In the genomic region with DNA sequence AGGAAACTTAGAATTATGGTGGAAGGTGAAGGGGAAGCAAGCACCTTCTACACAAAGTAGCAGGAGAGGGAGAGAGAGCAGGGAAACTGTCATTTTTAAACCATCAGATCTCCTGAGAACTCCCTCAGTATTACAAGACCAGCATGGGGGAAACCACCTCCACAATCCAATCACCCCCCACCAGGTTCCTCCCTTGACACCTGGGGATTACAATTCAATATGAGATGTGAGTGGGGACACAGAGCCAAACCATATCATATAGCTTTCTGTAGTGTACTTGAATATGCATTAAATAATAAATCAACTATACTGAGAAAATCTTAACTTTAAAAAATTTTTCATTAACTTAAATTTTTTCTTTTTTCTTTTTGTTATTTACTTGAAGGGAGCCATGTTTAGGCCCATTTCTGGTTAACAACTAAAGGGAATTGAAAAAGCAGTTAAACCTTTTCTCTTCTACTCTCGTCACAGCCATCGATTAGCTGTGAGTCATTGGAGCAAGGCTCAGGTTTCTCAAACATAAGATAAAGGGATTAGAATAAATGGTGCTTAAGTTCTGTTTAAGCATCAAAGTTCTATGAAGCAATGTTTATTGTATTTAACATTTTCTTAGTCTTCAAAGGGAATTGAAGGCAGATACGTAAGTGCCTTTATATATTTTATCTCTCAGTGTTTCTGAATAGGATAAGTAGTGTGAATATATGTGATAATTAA, we compare ENCODE assay signal across 1 cellular context.
TF ChIP-seq lines count a peak whose summit lies in the region.

No MANE protein-coding gene starts in this region.

TF ChIP-seq in HepG2, 621 proteins besides CTCF, POLR2A, EP300 and RAD21 (continued from another document and continues in another):
- TF ChIP-seq ZNF460 (CRISPR knock-in tag; IDR thresholded peaks at IDR 0.05; ENCODE audit: borderline replicate concordance) (no peak), PITX1 (CRISPR knock-in tag; IDR thresholded peaks at IDR 0.05) (peak; percentile 98), ZNF772 (CRISPR knock-in tag; IDR thresholded peaks at IDR 0.05) (no peak), ZNF674 (CRISPR knock-in tag; IDR thresholded peaks at IDR 0.05; ENCODE audit: low read depth) (no peak), ZNF225 (CRISPR knock-in tag; IDR thresholded peaks at IDR 0.05) (no peak), PAWR (CRISPR knock-in tag; IDR thresholded peaks at IDR 0.05; ENCODE audit: borderline replicate concordance) (no peak), RXRB (CRISPR knock-in tag; IDR thresholded peaks at IDR 0.05; ENCODE audit: borderline replicate concordance) (peak; percentile 71; the same call in 1 of the 2 replicates), ZNF260 (CRISPR knock-in tag; IDR thresholded peaks at IDR 0.05; ENCODE audit: borderline replicate concordance, low read depth) (no peak), FOXA1 (IDR thresholded peaks at IDR 0.05) (peak; percentile 13; the same call in 1 of the 2 replicates), FOXA1 (CRISPR knock-in tag; IDR thresholded peaks at IDR 0.05) (peak; percentile 79), SUZ12 (IDR thresholded peaks at IDR 0.05; ENCODE audit: low read depth, low read length) (no peak), ZNF160 (CRISPR knock-in tag; IDR thresholded peaks at IDR 0.05) (no peak), ZNF766 (CRISPR knock-in tag; IDR thresholded peaks at IDR 0.05; ENCODE audit: borderline replicate concordance) (no peak), ZMYM3 (CRISPR knock-in tag; IDR thresholded peaks at IDR 0.05) (peak; percentile 16; the same call in 1 of the 2 replicates), SRSF9 (IDR thresholded peaks at IDR 0.05; ENCODE audit: borderline replicate concordance, insufficient read depth, low read depth, low read length, poor library complexity, severe bottlenecking) (no peak), FLYWCH1 (CRISPR knock-in tag; IDR thresholded peaks at IDR 0.05) (no peak), ATF7 (IDR thresholded peaks at IDR 0.05) (no peak; the same call in 1 of the 2 replicates), ATF7 (CRISPR knock-in tag; IDR thresholded peaks at IDR 0.05) (no peak; the same call in 1 of the 2 replicates), AGO2 (optimal IDR thresholded peaks at IDR 0.05; ENCODE audit: low read depth, low read length) (no peak), TOE1 (CRISPR knock-in tag; IDR thresholded peaks at IDR 0.05) (no peak), CBX5 (CRISPR knock-in tag; IDR thresholded peaks at IDR 0.05; ENCODE audit: borderline replicate concordance) (no peak), MAZ (IDR thresholded peaks at IDR 0.05; ENCODE audit: borderline replicate concordance, low read depth, low read length) (no peak), MAZ (CRISPR knock-in tag; IDR thresholded peaks at IDR 0.05; ENCODE audit: low read depth) (no peak), ZNF282 (IDR thresholded peaks at IDR 0.05; ENCODE audit: partially characterized antibody) (no peak), HHEX (CRISPR knock-in tag; IDR thresholded peaks at IDR 0.05) (no peak), KMT2B (CRISPR knock-in tag; IDR thresholded peaks at IDR 0.05) (no peak), ARNTL (CRISPR knock-in tag; IDR thresholded peaks at IDR 0.05) (0 out of 2 replicates have a peak, but pooled peaks have one; percentile 35), SP2 (CRISPR knock-in tag; IDR thresholded peaks at IDR 0.05) (no peak), ZNF33A (CRISPR knock-in tag; IDR thresholded peaks at IDR 0.05; ENCODE audit: borderline replicate concordance) (no peak), ZNF768 (CRISPR knock-in tag; IDR thresholded peaks at IDR 0.05) (no peak), ZBTB20 (CRISPR knock-in tag; IDR thresholded peaks at IDR 0.05; ENCODE audit: borderline replicate concordance, low read depth) (peak; percentile 69; the same call in 1 of the 2 replicates), ZNF432 (CRISPR knock-in tag; IDR thresholded peaks at IDR 0.05; ENCODE audit: borderline replicate concordance) (no peak), KDM3A (CRISPR knock-in tag; IDR thresholded peaks at IDR 0.05; ENCODE audit: low read depth) (no peak), IKZF4 (CRISPR knock-in tag; IDR thresholded peaks at IDR 0.05; ENCODE audit: borderline replicate concordance, low read depth, not compliant biosample characterization) (no peak), ASH2L (IDR thresholded peaks at IDR 0.05; ENCODE audit: insufficient read length, low read depth, low read length) (peak; percentile 57), SRSF4 (IDR thresholded peaks at IDR 0.05; ENCODE audit: low read depth, low read length, poor library complexity, severe bottlenecking) (no peak), ZNF570 (CRISPR knock-in tag; IDR thresholded peaks at IDR 0.05; ENCODE audit: borderline replicate concordance) (no peak), ZNF563 (CRISPR knock-in tag; IDR thresholded peaks at IDR 0.05) (no peak), MED1 (CRISPR knock-in tag; IDR thresholded peaks at IDR 0.05) (peak; percentile 96), BRD4 (CRISPR knock-in tag; IDR thresholded peaks at IDR 0.05) (no peak)
- TF ChIP-seq, protein P1, sequence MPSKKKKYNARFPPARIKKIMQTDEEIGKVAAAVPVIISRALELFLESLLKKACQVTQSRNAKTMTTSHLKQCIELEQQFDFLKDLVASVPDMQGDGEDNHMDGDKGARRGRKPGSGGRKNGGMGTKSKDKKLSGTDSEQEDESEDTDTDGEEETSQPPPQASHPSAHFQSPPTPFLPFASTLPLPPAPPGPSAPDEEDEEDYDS (CRISPR knock-in tag; IDR thresholded peaks at IDR 0.05): peak; percentile 40; the same call in 1 of the 2 replicates
- TF ChIP-seq, protein P2, sequence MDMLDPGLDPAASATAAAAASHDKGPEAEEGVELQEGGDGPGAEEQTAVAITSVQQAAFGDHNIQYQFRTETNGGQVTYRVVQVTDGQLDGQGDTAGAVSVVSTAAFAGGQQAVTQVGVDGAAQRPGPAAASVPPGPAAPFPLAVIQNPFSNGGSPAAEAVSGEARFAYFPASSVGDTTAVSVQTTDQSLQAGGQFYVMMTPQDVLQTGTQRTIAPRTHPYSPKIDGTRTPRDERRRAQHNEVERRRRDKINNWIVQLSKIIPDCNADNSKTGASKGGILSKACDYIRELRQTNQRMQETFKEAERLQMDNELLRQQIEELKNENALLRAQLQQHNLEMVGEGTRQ (IDR thresholded peaks at IDR 0.05; ENCODE audit: low read depth, low read length): no peak
- TF ChIP-seq, protein P2 (CRISPR knock-in tag; IDR thresholded peaks at IDR 0.05; ENCODE audit: borderline replicate concordance): no peak
- TF ChIP-seq, protein P3, sequence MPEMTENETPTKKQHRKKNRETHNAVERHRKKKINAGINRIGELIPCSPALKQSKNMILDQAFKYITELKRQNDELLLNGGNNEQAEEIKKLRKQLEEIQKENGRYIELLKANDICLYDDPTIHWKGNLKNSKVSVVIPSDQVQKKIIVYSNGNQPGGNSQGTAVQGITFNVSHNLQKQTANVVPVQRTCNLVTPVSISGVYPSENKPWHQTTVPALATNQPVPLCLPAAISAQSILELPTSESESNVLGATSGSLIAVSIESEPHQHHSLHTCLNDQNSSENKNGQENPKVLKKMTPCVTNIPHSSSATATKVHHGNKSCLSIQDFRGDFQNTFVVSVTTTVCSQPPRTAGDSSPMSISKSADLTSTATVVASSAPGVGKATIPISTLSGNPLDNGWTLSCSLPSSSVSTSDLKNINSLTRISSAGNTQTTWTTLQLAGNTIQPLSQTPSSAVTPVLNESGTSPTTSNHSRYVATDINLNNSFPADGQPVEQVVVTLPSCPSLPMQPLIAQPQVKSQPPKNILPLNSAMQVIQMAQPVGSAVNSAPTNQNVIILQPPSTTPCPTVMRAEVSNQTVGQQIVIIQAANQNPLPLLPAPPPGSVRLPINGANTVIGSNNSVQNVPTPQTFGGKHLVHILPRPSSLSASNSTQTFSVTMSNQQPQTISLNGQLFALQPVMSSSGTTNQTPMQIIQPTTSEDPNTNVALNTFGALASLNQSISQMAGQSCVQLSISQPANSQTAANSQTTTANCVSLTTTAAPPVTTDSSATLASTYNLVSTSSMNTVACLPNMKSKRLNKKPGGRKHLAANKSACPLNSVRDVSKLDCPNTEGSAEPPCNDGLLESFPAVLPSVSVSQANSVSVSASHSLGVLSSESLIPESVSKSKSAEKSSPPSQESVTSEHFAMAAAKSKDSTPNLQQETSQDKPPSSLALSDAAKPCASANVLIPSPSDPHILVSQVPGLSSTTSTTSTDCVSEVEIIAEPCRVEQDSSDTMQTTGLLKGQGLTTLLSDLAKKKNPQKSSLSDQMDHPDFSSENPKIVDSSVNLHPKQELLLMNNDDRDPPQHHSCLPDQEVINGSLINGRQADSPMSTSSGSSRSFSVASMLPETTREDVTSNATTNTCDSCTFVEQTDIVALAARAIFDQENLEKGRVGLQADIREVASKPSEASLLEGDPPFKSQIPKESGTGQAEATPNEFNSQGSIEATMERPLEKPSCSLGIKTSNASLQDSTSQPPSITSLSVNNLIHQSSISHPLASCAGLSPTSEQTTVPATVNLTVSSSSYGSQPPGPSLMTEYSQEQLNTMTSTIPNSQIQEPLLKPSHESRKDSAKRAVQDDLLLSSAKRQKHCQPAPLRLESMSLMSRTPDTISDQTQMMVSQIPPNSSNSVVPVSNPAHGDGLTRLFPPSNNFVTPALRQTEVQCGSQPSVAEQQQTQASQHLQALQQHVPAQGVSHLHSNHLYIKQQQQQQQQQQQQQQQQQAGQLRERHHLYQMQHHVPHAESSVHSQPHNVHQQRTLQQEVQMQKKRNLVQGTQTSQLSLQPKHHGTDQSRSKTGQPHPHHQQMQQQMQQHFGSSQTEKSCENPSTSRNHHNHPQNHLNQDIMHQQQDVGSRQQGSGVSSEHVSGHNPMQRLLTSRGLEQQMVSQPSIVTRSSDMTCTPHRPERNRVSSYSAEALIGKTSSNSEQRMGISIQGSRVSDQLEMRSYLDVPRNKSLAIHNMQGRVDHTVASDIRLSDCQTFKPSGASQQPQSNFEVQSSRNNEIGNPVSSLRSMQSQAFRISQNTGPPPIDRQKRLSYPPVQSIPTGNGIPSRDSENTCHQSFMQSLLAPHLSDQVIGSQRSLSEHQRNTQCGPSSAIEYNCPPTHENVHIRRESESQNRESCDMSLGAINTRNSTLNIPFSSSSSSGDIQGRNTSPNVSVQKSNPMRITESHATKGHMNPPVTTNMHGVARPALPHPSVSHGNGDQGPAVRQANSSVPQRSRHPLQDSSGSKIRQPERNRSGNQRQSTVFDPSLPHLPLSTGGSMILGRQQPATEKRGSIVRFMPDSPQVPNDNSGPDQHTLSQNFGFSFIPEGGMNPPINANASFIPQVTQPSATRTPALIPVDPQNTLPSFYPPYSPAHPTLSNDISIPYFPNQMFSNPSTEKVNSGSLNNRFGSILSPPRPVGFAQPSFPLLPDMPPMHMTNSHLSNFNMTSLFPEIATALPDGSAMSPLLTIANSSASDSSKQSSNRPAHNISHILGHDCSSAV (CRISPR knock-in tag; IDR thresholded peaks at IDR 0.05; ENCODE audit: borderline replicate concordance): no peak
- TF ChIP-seq, protein P4, sequence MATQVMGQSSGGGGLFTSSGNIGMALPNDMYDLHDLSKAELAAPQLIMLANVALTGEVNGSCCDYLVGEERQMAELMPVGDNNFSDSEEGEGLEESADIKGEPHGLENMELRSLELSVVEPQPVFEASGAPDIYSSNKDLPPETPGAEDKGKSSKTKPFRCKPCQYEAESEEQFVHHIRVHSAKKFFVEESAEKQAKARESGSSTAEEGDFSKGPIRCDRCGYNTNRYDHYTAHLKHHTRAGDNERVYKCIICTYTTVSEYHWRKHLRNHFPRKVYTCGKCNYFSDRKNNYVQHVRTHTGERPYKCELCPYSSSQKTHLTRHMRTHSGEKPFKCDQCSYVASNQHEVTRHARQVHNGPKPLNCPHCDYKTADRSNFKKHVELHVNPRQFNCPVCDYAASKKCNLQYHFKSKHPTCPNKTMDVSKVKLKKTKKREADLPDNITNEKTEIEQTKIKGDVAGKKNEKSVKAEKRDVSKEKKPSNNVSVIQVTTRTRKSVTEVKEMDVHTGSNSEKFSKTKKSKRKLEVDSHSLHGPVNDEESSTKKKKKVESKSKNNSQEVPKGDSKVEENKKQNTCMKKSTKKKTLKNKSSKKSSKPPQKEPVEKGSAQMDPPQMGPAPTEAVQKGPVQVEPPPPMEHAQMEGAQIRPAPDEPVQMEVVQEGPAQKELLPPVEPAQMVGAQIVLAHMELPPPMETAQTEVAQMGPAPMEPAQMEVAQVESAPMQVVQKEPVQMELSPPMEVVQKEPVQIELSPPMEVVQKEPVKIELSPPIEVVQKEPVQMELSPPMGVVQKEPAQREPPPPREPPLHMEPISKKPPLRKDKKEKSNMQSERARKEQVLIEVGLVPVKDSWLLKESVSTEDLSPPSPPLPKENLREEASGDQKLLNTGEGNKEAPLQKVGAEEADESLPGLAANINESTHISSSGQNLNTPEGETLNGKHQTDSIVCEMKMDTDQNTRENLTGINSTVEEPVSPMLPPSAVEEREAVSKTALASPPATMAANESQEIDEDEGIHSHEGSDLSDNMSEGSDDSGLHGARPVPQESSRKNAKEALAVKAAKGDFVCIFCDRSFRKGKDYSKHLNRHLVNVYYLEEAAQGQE (IDR thresholded peaks at IDR 0.05; ENCODE audit: borderline replicate concordance in 1 of 2, low read depth in 1 of 2, low read length in 2 of 2): no peak
- TF ChIP-seq, protein P5, sequence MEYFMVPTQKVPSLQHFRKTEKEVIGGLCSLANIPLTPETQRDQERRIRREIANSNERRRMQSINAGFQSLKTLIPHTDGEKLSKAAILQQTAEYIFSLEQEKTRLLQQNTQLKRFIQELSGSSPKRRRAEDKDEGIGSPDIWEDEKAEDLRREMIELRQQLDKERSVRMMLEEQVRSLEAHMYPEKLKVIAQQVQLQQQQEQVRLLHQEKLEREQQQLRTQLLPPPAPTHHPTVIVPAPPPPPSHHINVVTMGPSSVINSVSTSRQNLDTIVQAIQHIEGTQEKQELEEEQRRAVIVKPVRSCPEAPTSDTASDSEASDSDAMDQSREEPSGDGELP (IDR thresholded peaks at IDR 0.05; ENCODE audit: borderline replicate concordance, low read depth): peak; percentile 22; the same call in 1 of the 2 replicates
- TF ChIP-seq, protein P6, sequence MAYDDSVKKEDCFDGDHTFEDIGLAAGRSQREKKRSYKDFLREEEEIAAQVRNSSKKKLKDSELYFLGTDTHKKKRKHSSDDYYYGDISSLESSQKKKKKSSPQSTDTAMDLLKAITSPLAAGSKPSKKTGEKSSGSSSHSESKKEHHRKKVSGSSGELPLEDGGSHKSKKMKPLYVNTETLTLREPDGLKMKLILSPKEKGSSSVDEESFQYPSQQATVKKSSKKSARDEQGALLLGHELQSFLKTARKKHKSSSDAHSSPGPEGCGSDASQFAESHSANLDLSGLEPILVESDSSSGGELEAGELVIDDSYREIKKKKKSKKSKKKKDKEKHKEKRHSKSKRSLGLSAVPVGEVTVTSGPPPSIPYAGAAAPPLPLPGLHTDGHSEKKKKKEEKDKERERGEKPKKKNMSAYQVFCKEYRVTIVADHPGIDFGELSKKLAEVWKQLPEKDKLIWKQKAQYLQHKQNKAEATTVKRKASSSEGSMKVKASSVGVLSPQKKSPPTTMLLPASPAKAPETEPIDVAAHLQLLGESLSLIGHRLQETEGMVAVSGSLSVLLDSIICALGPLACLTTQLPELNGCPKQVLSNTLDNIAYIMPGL (CRISPR knock-in tag; IDR thresholded peaks at IDR 0.05; ENCODE audit: borderline replicate concordance in 1 of 2, low read depth in 1 of 2): 0 out of 4 replicates have a peak, but pooled peaks of 1 of the 2 experiments have one; percentile 20
